In genomic region chr17:40322417-40323315, GRCh38 we compare ENCODE assay signal across 8 cellular contexts. TPM values are rescaled to one million over a fixed set of nuclear protein-coding genes. Genes with fewer than 3 reads are reported as not detected.
DNase-seq lines count a peak whose midpoint lies in the region; ATAC-seq and TF ChIP-seq lines count a peak whose summit lies in the region.

No MANE protein-coding gene starts in this region.

- no peaks in the 10 kb centered on the region for H3K27me3 Mint-ChIP-seq in chondrocyte (ENCODE audit: low read depth)

- H4K20me1 ChIP-seq in Loucy (ENCODE audit: insufficient read depth, low read length, poor library complexity, severe bottlenecking), result peaks cover 45% of the 10 kb centered on the region

- peak overlapping the region; percentile 95 for H3K4me3 ChIP-seq in Loucy (ENCODE audit: low read length, poor library complexity, severe bottlenecking)
- H3K4me3 ChIP-seq in lung, result peak overlapping the region; percentile 53

- WGBS in lung, 2 donors, result 5% methylated on average over 16 of the region's 16 CpGs

- H3K27me3 ChIP-seq in Loucy (ENCODE audit: insufficient read depth, low read length, poor library complexity, severe bottlenecking) (no peaks in the 10 kb centered on the region), lung (ENCODE audit: control insufficient read depth, insufficient read depth) (no peaks in the 10 kb centered on the region)

- H2AFZ ChIP-seq in Loucy (ENCODE audit: low read length), result no peak overlapping the region

- H3K4me1 ChIP-seq in Loucy (ENCODE audit: insufficient read depth, low read length, poor library complexity, severe bottlenecking) (peaks cover 86% of the 10 kb centered on the region), lung (ENCODE audit: control insufficient read depth in 2 of 2, insufficient read depth in 2 of 2, low read length in 2 of 2) (peaks cover 49 to 66% of the 10 kb centered on the region in 2 donors)

- H3F3A ChIP-seq in Loucy (ENCODE audit: low read depth), result no peaks in the 10 kb centered on the region

- H3K27ac Mint-ChIP-seq in chondrocyte (ENCODE audit: unreplicated experiment), result peak overlapping the region; percentile 99

- peak; percentile 26 for ATAC-seq in GM21360 (IDR thresholded peaks at IDR 0.05; ENCODE audit: unreplicated experiment)
- ATAC-seq in lung (ENCODE audit: insufficient read depth, low FRiP score), result peak; percentile 9

- H3K4me1 Mint-ChIP-seq in chondrocyte (ENCODE audit: low read depth), result peaks cover 86% of the 10 kb centered on the region

- peak overlapping the region; percentile 95 for H3K4me3 Mint-ChIP-seq in chondrocyte (ENCODE audit: unreplicated experiment)

- no peaks in the 10 kb centered on the region for H3K9me3 Mint-ChIP-seq in chondrocyte (ENCODE audit: low read depth)

- H3K4me2 ChIP-seq in Loucy (ENCODE audit: low read depth, low read length, poor library complexity, severe bottlenecking), result peak overlapping the region; percentile 97

- no peak for TF ChIP-seq CTCF in Loucy (conservative IDR thresholded peaks at IDR 0.05; ENCODE audit: low read length)
- no peak for TF ChIP-seq CTCF in chondrocyte (IDR thresholded peaks at IDR 0.05)
- no peak for TF ChIP-seq CTCF in lung (IDR thresholded peaks at IDR 0.05; ENCODE audit: control extremely low read depth, extremely low read depth)

- DNase-seq in COLO668 (lab: John Stamatoyannopoulos, UW; ENCODE audit: unreplicated experiment) (peak; percentile 3), chondrocyte (ENCODE audit: low spot score) (peak; percentile 90), lung (ENCODE audit: low spot score) (peak; percentile 81), cortex of kidney (lab: John Stamatoyannopoulos, UW) (no peak)
- DNase-seq in activated CD4-positive, CD25-positive, alpha-beta regulatory T cell treated with anti-CD3 and anti-CD28 coated beads, Interleukin-2, amount 50 U/mL, for 72 hours, result peak; percentile 78
- DNase-seq in stimulated activated CD4-positive, alpha-beta T cell treated with anti-CD3 and anti-CD28 coated beads, TNF-alpha, amount 100 ng/mL, for 48 hours (ENCODE audit: low read depth in 3 of 3), result peak; percentile 62 to 76 (median 64)

- H3K79me2 ChIP-seq in Loucy (ENCODE audit: insufficient read depth, low read length), result peaks cover 87% of the 10 kb centered on the region

- no peaks in the 10 kb centered on the region for H3K9me3 ChIP-seq in Loucy (ENCODE audit: insufficient read depth, low read depth, low read length)
- no peaks in the 10 kb centered on the region for H3K9me3 ChIP-seq in lung (ENCODE audit: control insufficient read depth in 2 of 2, insufficient read depth in 1 of 2, low read length in 1 of 2)

- H3K36me3 Mint-ChIP-seq in chondrocyte (ENCODE audit: low read depth), result no peaks in the 10 kb centered on the region

- H3K36me3 ChIP-seq in Loucy (ENCODE audit: insufficient read depth, low read length) (no peaks in the 10 kb centered on the region), lung (ENCODE audit: control insufficient read depth in 2 of 2, insufficient read depth in 2 of 2, low read length in 2 of 2) (peaks cover 0 to 3% of the 10 kb centered on the region in 2 donors)

- H3K27ac ChIP-seq in lung (ENCODE audit: low read depth in 1 of 2, low read length in 1 of 2), result peak overlapping the region; percentile 87 to 98

- peak overlapping the region; percentile 82 for H3K9ac ChIP-seq in Loucy (ENCODE audit: low read depth, low read length, poor library complexity, severe bottlenecking)

- no peaks in the 10 kb centered on the region for H3K9me2 ChIP-seq in Loucy (replicated peaks; ENCODE audit: low read depth, low read length)

RNA-seq across cellular contexts. Expression of gene RARA, which starts 13.7 kb away (rescaled TPM):
- 59.2 to 65.7 TPM (median 61.2 TPM) in 3 replicates for total RNA-seq in chondrocyte
- 10 to 100 TPM; 36.4 to 75.3 TPM for total RNA-seq in lung
- polyA plus RNA-seq in lung, result 10 to 100 TPM; 49.8 to 51.7 TPM

RNA-seq across cellular contexts. Expression of gene CDC6, which starts 35.0 kb away (rescaled TPM):
- total RNA-seq in chondrocyte, result 8.5 to 33.1 TPM (median 9.9 TPM) in 3 replicates
- 1 to 10 TPM; 5.5 to 5.7 TPM for total RNA-seq in lung
- 1 to 10 TPM; 3.3 to 6.0 TPM for polyA plus RNA-seq in lung

RNA-seq across cellular contexts. Expression of gene GJD3, which starts 41.9 kb away (rescaled TPM):
- total RNA-seq in chondrocyte, result 0.32 to 0.41 TPM in 2 of 3 replicates, not detected in the other
- total RNA-seq in lung, result 1 to 10 TPM in 1 of 2 donors, not detected in 1; 3.6 TPM
- polyA plus RNA-seq in lung, result 1 to 10 TPM in 1 of 2 donors, under 1 TPM in 1; 0.53 to 1.4 TPM
